In genomic region chr5:34674226-34674625, GRCh38 we compare ENCODE assay signal across 10 cellular contexts. TPM values are rescaled to one million over a fixed set of nuclear protein-coding genes. Genes with fewer than 3 reads are reported as not detected.
DNase-seq lines count a peak whose midpoint lies in the region; TF ChIP-seq lines count a peak whose summit lies in the region.
"Had no signal": no experiment of that assay in that cellular context is flagged by ENCODE, and none has a peak within 500 bp of the region (broad histone marks: within the 10 kb centered on the region; RNA-seq: fewer than 3 reads in every experiment).

No MANE protein-coding gene starts in this region.

- TF ChIP-seq CTCF in cardiac fibroblast (IDR thresholded peaks at IDR 0.05; ENCODE audit: low read depth, low read length) (no peak), uterus (IDR thresholded peaks at IDR 0.05) (no peak)

- H3K27ac ChIP-seq in uterus = peak overlapping the region; percentile 71 to 73

- H3K4me3 ChIP-seq in cardiac fibroblast (replicated peaks in 1 of 2; ENCODE audit: low read depth in 2 of 2, low read length in 2 of 2) (no peak overlapping the region), uterus (no peak overlapping the region)

- H3K27me3 ChIP-seq in uterus = no peaks in the 10 kb centered on the region

- peaks cover 0 to 6% of the 10 kb centered on the region in 2 donors for H3K4me1 ChIP-seq in uterus

- H3K36me3 ChIP-seq in uterus = no peaks in the 10 kb centered on the region

- no peaks in the 10 kb centered on the region for H3K9me3 ChIP-seq in uterus

- intact Hi-C loops in uterus (cut with DNase I; ENCODE audit: low total_unique reads) = no loop called here

- TF ChIP-seq POLR2A in uterus (IDR thresholded peaks at IDR 0.05) = no peak

- DNase-seq in LHCN-M2 (ENCODE audit: low read depth) = peak; percentile 88
- DNase-seq in cardiac fibroblast (ENCODE audit: low read depth in 2 of 2) = peak; percentile 91 to 99
- DNase-seq in kidney tubule cell (ENCODE audit: low spot score) = peak; percentile 85
- no peak for DNase-seq in uterus
- no peak for DNase-seq in activated T-cell treated with anti-CD3 and anti-CD28 coated beads, Interleukin-2, amount 50 U/mL, for 48 hours
- no peak for DNase-seq in cerebellar nuclear complex (lab: John Stamatoyannopoulos, UW)
- no peak for DNase-seq in stimulated activated naive CD4-positive, alpha-beta T cell (lab: John Stamatoyannopoulos, UW)
- DNase-seq: activated CD8-positive, alpha-beta memory T cell treated with anti-CD3 and anti-CD28 coated beads, Interleukin-2, amount 50 U/mL, for 48 hours; NCI-H187; T-helper 9 cell had no signal

RNA-seq across cellular contexts. Expression of gene RAI14, which starts 18.1 kb away (rescaled TPM):
- 64.1 and 72.7 TPM in 2 replicates for total RNA-seq in LHCN-M2 (2014; rRNA removed)
- polyA plus RNA-seq in LHCN-M2 (2012) = 46.8 TPM
- 100 to 1,000 TPM in 2 of 4 donors, 10 to 100 TPM in 2; 32.4 to 264 (median 117) TPM for total RNA-seq in uterus

Comparison
In these comparisons a context has a peak if more than half of its experiments do, and no peak if none do; other contexts are left out.
1. DNase-seq: peak in LHCN-M2 (single experiment), cardiac fibroblast (2 of 2) and kidney tubule cell (single experiment); none in uterus (0 of 2), activated T-cell treated with anti-CD3 and anti-CD28 coated beads, Interleukin-2, amount 50 U/mL, for 48 hours (0 of 2), cerebellar nuclear complex (0 of 2) and stimulated activated naive CD4-positive, alpha-beta T cell (0 of 6).